8 cellular contexts compared by ENCODE assay signal in genomic region chr13:110593430-110594130, GRCh38. TPM values are rescaled to one million over a fixed set of nuclear protein-coding genes. Genes with fewer than 3 reads are reported as not detected.
DNase-seq lines count a peak whose midpoint lies in the region; FAIRE-seq and TF ChIP-seq lines count a peak whose summit lies in the region.

No MANE protein-coding gene starts in this region.

- H3K36me3 ChIP-seq in Peyer's patch (no peaks in the 10 kb centered on the region), H1 (ENCODE audit: control insufficient read depth in 2 of 4, insufficient read depth in 4 of 4, low read length in 3 of 4) (no peaks in the 10 kb centered on the region)

- H2BK12ac ChIP-seq in H1 (ENCODE audit: low read depth, low read length) = no peak overlapping the region

- no peak overlapping the region for H3K9ac ChIP-seq in H1 (replicated peaks in 1 of 4; ENCODE audit: extremely low read depth in 1 of 4, low read depth in 3 of 4, low read length in 3 of 4)

- H2BK5ac ChIP-seq in H1 (ENCODE audit: low read depth, low read length) = no peak overlapping the region

- no peaks in the 10 kb centered on the region for H3K4me1 ChIP-seq in Peyer's patch
- peaks cover 0 to 3% (median 2%) of the 10 kb centered on the region in 4 experiments; a peak in 4 of 7 replicates for H3K4me1 ChIP-seq in H1 (replicated peaks in 1 of 4; ENCODE audit: control insufficient read depth in 3 of 4, insufficient read depth in 4 of 4, low read length in 3 of 4)

- no peak overlapping the region for H3K4me2 ChIP-seq in H1 (ENCODE audit: insufficient read depth in 1 of 2, low read depth in 2 of 2, low read length in 2 of 2)

- no peak overlapping the region for H3K4me3 Mint-ChIP-seq in mesothelial cell of epicardium

- no peaks in the 10 kb centered on the region for H3K9me3 Mint-ChIP-seq in mesothelial cell of epicardium

- H3K56ac ChIP-seq in H1 (replicated peaks; ENCODE audit: insufficient read length, low read depth, low read length) = no peak overlapping the region

- H3K4me3 ChIP-seq in Peyer's patch = no peak overlapping the region
- no peak overlapping the region for H3K4me3 ChIP-seq in H1 (ENCODE audit: extremely low read depth in 1 of 4, insufficient read depth in 2 of 4, low read depth in 3 of 4, low read length in 4 of 4)

- TF ChIP-seq RAD21 in H1 (IDR thresholded peaks at IDR 0.05 in 1 of 2, conservative IDR thresholded peaks at IDR 0.05 in 1 of 2; ENCODE audit: low read depth in 2 of 2, low read length in 2 of 2) = peak; percentile 63 to 79

- H3K27ac ChIP-seq in Peyer's patch = no peak overlapping the region
- no peak overlapping the region for H3K27ac ChIP-seq in H1 (ENCODE audit: low read depth, low read length)

- no peaks in the 10 kb centered on the region for H3K36me3 Mint-ChIP-seq in mesothelial cell of epicardium

- H3K27me3 ChIP-seq in Peyer's patch = no peaks in the 10 kb centered on the region
- H3K27me3 ChIP-seq in H1 (replicated peaks in 1 of 4; ENCODE audit: control insufficient read depth in 3 of 4, extremely low read depth in 1 of 4, insufficient read depth in 3 of 4, low read length in 3 of 4) = no peaks in the 10 kb centered on the region

- no peak overlapping the region for H2BK15ac ChIP-seq in H1 (ENCODE audit: low read length)

- no peaks in the 10 kb centered on the region for H3K27me3 Mint-ChIP-seq in mesothelial cell of epicardium (ENCODE audit: low read depth)

- no peak overlapping the region for H2AK5ac ChIP-seq in H1 (ENCODE audit: low read depth, low read length)

- no peaks in the 10 kb centered on the region for H3K23me2 ChIP-seq in H1 (ENCODE audit: low read depth, low read length)

- H4K20me1 ChIP-seq in H1 (replicated peaks in 1 of 2; ENCODE audit: control insufficient read depth in 1 of 2, insufficient read depth in 2 of 2, low read length in 2 of 2) = no peaks in the 10 kb centered on the region

- H3K4ac ChIP-seq in H1 (replicated peaks; ENCODE audit: insufficient read length, low read depth, low read length) = no peak overlapping the region

- no peak overlapping the region for H4K91ac ChIP-seq in H1 (replicated peaks; ENCODE audit: insufficient read length, low read length)

- no peak overlapping the region for H3K14ac ChIP-seq in H1 (ENCODE audit: insufficient read length)

- H3K23ac ChIP-seq in H1 (ENCODE audit: insufficient read length) = no peak overlapping the region

- no peak overlapping the region for H2AFZ ChIP-seq in H1 (ENCODE audit: low read length)

- POLR2A ChIA-PET in H1 (lab: Charles Lee; ENCODE audit: partially characterized antibody) = interaction anchor here (0.7 kb wide), 1 partner anchor 122 kb away, joined by 3 read pairs; no protein-coding TSS in a partner anchor

- no peak for TF ChIP-seq EP300 in H1 (IDR thresholded peaks at IDR 0.05; ENCODE audit: borderline replicate concordance in 1 of 2, low read depth in 2 of 2, low read length in 2 of 2)

- peak; percentile 28 for DNase-seq in activated CD8-positive, alpha-beta memory T cell treated with anti-CD3 and anti-CD28 coated beads for 24 hours
- no peak for DNase-seq in activated CD8-positive, alpha-beta memory T cell treated with anti-CD3 and anti-CD28 coated beads, Interleukin-2, amount 50 U/mL, for 48 hours
- DNase-seq in GM20000 (ENCODE audit: low spot score) (peak; percentile 78), HS-27A (ENCODE audit: low read depth) (peak; percentile 8), Peyer's patch (peak in 1 of 3 donors; percentile 54), H1 (ENCODE audit: low read depth in 1 of 2, low spot score in 2 of 2) (no peak), mesothelial cell of epicardium (ENCODE audit: low spot score in 2 of 2, unreplicated experiment in 2 of 2) (no peak), epidermal melanocyte (ENCODE audit: insufficient read length, low spot score) (no peak)

- peaks cover 32% of the 10 kb centered on the region for H3K4me1 Mint-ChIP-seq in mesothelial cell of epicardium

- 81% methylated on average over 6 of the region's 6 CpGs; no CpG with 5 or more reads in 1 of the 2 experiments for WGBS in H1 (ENCODE audit: extremely low coverage in 1 of 2, insufficient coverage in 1 of 2, insufficient read length in 1 of 2, insufficient replicate concordance in 2 of 2, low coverage in 1 of 2, low lambda C conversion rate in 2 of 2, missing lambda C conversion rate in 1 of 2), 2 experiments

- no peaks in the 10 kb centered on the region for H3K79me2 ChIP-seq in H1 (ENCODE audit: control insufficient read depth in 1 of 2, insufficient read depth in 2 of 2, low read length in 2 of 2)

- peak; percentile 81 for FAIRE-seq in H1 (lab: Jason Lieb, UNC)

- no peaks in the 10 kb centered on the region for H3K9me3 ChIP-seq in Peyer's patch
- H3K9me3 ChIP-seq in H1 (ENCODE audit: insufficient read depth in 2 of 2, low read depth in 1 of 2, low read length in 1 of 2) = no peaks in the 10 kb centered on the region

- peak; percentile 46 for TF ChIP-seq CTCF in GM20000 (IDR thresholded peaks at IDR 0.05; ENCODE audit: extremely low read depth, missing control alignments)
- TF ChIP-seq CTCF in Peyer's patch (IDR thresholded peaks at IDR 0.05) = peak; percentile 12 to 86 (median 72)
- peak in 2 of 3 experiments; percentile 59 to 60; a peak in 3 of 4 replicates for TF ChIP-seq CTCF in H1 (IDR thresholded peaks at IDR 0.05; ENCODE audit: control extremely low read depth in 1 of 3, insufficient read depth in 1 of 3, low read depth in 1 of 3, low read length in 3 of 3)
- peak; percentile 34 for TF ChIP-seq CTCF in mesothelial cell of epicardium (IDR thresholded peaks at IDR 0.05; ENCODE audit: unreplicated experiment)

- no peak overlapping the region for H2BK20ac ChIP-seq in H1 (ENCODE audit: low read length)

- no peak overlapping the region for H3K27ac Mint-ChIP-seq in mesothelial cell of epicardium

- H3K18ac ChIP-seq in H1 (ENCODE audit: extremely low read depth, low read length) = no peak overlapping the region

- no peak overlapping the region for H4K8ac ChIP-seq in H1 (ENCODE audit: extremely low read depth, insufficient read depth, low read length)

- no peak overlapping the region for H4K5ac ChIP-seq in H1 (ENCODE audit: insufficient read length, low read depth, low read length)

- H3K79me1 ChIP-seq in H1 (ENCODE audit: low read depth, low read length) = no peaks in the 10 kb centered on the region

- TF ChIP-seq POLR2A in Peyer's patch (IDR thresholded peaks at IDR 0.05) = no peak
- no peak for TF ChIP-seq POLR2A in H1 (IDR thresholded peaks at IDR 0.05; ENCODE audit: control extremely low read depth in 1 of 2, low read depth in 2 of 2, low read length in 2 of 2)

- CTCF ChIA-PET in H1 (lab: Charles Lee; ENCODE audit: partially characterized antibody) = interaction anchor here (0.7 to 3.2 kb wide), 45 partner anchors 8 to 1770 kb away, joined by 3 to 16 read pairs (median 3); no protein-coding TSS in a partner anchor

- H2BK120ac ChIP-seq in H1 (replicated peaks; ENCODE audit: low read depth, low read length) = no peak overlapping the region

TF ChIP-seq in H1, 55 proteins besides CTCF, POLR2A, EP300 and RAD21:
- TF ChIP-seq PHF8 (conservative IDR thresholded peaks at IDR 0.05; ENCODE audit: low read depth, low read length) (no peak), SIN3A (conservative IDR thresholded peaks at IDR 0.05 in 1 of 2, IDR thresholded peaks at IDR 0.05 in 1 of 2; ENCODE audit: low read depth in 1 of 2, low read length in 2 of 2) (0 out of 4 replicates have a peak, but pooled peaks of 1 of the 2 experiments have one; percentile 36), BACH1 (IDR thresholded peaks at IDR 0.05; ENCODE audit: low read length) (no peak)

RNA-seq across cellular contexts. Expression of gene NAXD, which starts 21.8 kb away (rescaled TPM):
- total RNA-seq in Peyer's patch = 10 to 100 TPM; 27.1 to 43.2 (median 35.8) TPM
- total RNA-seq in H1 (2021; fragmentation: NEBNext Ultra II Directional; extraction: Animal tissue kit (Norgen Biotek cat#: 25700)) = 23.6 and 25.4 TPM in 2 replicates
- 35.5 and 38.2 TPM in 2 replicates for polyA plus RNA-seq in H1 (2011; rRNA removed)
- 36.4 TPM for polyA plus RNA-seq in H1 (2011; cell fraction: cytosol; rRNA removed)
- polyA plus RNA-seq in H1 (2011; cell fraction: nucleus; rRNA removed) = 55.1 TPM
- polyA plus RNA-seq in H1 (2012, experiment 1 of 2) = 23.7 to 27.2 TPM (median 25.9 TPM) in 4 replicates
- polyA plus RNA-seq in H1 (2012, experiment 2 of 2) = 17.0 TPM
- polyA plus RNA-seq in H1 (2013, experiment 1 of 2) = 20.8 TPM
- 20.3 TPM for polyA plus RNA-seq in H1 (2013, experiment 2 of 2)
- 17.3 and 21.0 TPM in 2 replicates for polyA minus RNA-seq in H1 (2011; rRNA and poly(A)+ RNA removed)
- 8.7 TPM for polyA minus RNA-seq in H1 (2011; cell fraction: cytosol; rRNA and poly(A)+ RNA removed)
- polyA minus RNA-seq in H1 (2011; cell fraction: nucleus; rRNA and poly(A)+ RNA removed) = 14.9 TPM
- total RNA-seq in mesothelial cell of epicardium = 39.5 to 41.4 TPM (median 40.8 TPM) in 3 replicates

RNA-seq across cellular contexts. Expression of gene RAB20, which starts 32.1 kb away (rescaled TPM):
- total RNA-seq in Peyer's patch (10 to 100 TPM; 15.7 to 69.1 (median 62.2) TPM), mesothelial cell of epicardium (8.9 to 10.2 TPM (median 9.6 TPM) in 3 replicates)
- 24.7 and 27.9 TPM in 2 replicates for total RNA-seq in H1 (2021; fragmentation: NEBNext Ultra II Directional; extraction: Animal tissue kit (Norgen Biotek cat#: 25700))
- 14.8 and 21.5 TPM in 2 replicates for polyA plus RNA-seq in H1 (2011; rRNA removed)
- 23.6 TPM for polyA plus RNA-seq in H1 (2011; cell fraction: cytosol; rRNA removed)
- polyA plus RNA-seq in H1 (2011; cell fraction: nucleus; rRNA removed) = 14.3 TPM
- polyA plus RNA-seq in H1 (2012, experiment 1 of 2) = 17.1 to 20.8 TPM (median 17.7 TPM) in 4 replicates
- 24.0 TPM for polyA plus RNA-seq in H1 (2012, experiment 2 of 2)
- 16.4 TPM for polyA plus RNA-seq in H1 (2013, experiment 1 of 2)
- polyA plus RNA-seq in H1 (2013, experiment 2 of 2) = 16.1 TPM
- 8.5 and 11.9 TPM in 2 replicates for polyA minus RNA-seq in H1 (2011; rRNA and poly(A)+ RNA removed)
- polyA minus RNA-seq in H1 (2011; cell fraction: cytosol; rRNA and poly(A)+ RNA removed) = 11.2 TPM
- 4.9 TPM for polyA minus RNA-seq in H1 (2011; cell fraction: nucleus; rRNA and poly(A)+ RNA removed)

Comparison
In these comparisons a context has a peak if more than half of its experiments do, and no peak if none do; other contexts are left out.
1. DNase-seq: peak in activated CD8-positive, alpha-beta memory T cell treated with anti-CD3 and anti-CD28 coated beads for 24 hours (single experiment), GM20000 (single experiment) and HS-27A (single experiment); none in activated CD8-positive, alpha-beta memory T cell treated with anti-CD3 and anti-CD28 coated beads, Interleukin-2, amount 50 U/mL, for 48 hours (single experiment), H1 (0 of 2), mesothelial cell of epicardium (0 of 2) and epidermal melanocyte (single experiment).
2. Peak in every context shown above with its lines, with median percentiles within 50 percentile points of each other: CTCF ChIP-seq.